2 cellular contexts compared by ENCODE assay signal in the genomic region with DNA sequence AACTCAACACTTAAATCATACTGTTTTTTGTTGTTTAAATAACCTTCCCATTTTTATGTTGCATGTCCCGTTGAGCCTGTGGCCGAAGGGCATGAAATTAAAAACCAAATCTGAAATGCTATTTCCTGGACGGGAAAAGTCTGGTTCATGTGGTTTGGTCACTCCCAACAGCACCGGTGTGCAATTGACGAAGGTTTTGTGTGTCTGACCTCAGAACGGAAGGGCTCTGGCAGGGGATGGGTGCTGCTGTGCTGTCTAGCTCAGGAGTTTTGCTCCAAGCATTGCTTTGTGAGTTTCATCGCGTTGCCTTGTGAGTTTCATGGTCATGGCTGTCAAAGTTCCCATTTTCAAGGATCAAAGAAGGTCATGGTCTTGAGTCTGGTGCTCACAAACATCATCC.
TF ChIP-seq lines count a peak whose summit lies in the region.

No MANE protein-coding gene starts in this region.

TF ChIP-seq in IMR-90, 13 proteins besides CTCF, POLR2A, EP300 and RAD21:
- TF ChIP-seq MAZ (IDR thresholded peaks at IDR 0.05; ENCODE audit: borderline replicate concordance, low read depth, low read length) (no peak), SMC3 (IDR thresholded peaks at IDR 0.05; ENCODE audit: low read depth, low read length) (no peak), CEBPB (IDR thresholded peaks at IDR 0.05; ENCODE audit: low read depth, low read length) (no peak), RCOR1 (IDR thresholded peaks at IDR 0.05; ENCODE audit: insufficient replicate concordance, low read length) (no peak), ELK1 (IDR thresholded peaks at IDR 0.05; ENCODE audit: borderline replicate concordance, low read depth, low read length) (no peak), MAFK (IDR thresholded peaks at IDR 0.05; ENCODE audit: low read depth, low read length) (no peak), MXI1 (IDR thresholded peaks at IDR 0.05; ENCODE audit: borderline replicate concordance, low read depth, low read length) (no peak), BHLHE40 (IDR thresholded peaks at IDR 0.05; ENCODE audit: low read depth, low read length) (no peak), USF2 (IDR thresholded peaks at IDR 0.05; ENCODE audit: low read depth, low read length) (no peak), FOS (IDR thresholded peaks at IDR 0.05; ENCODE audit: low read depth, low read length) (no peak), RFX5 (IDR thresholded peaks at IDR 0.05; ENCODE audit: low read depth, low read length) (no peak)

TF ChIP-seq in GM23338, 12 proteins besides CTCF, POLR2A, EP300 and RAD21:
- TF ChIP-seq CREB1 (CRISPR knock-in tag; IDR thresholded peaks at IDR 0.05; ENCODE audit: low read depth) (no peak), NANOG (IDR thresholded peaks at IDR 0.05; ENCODE audit: borderline replicate concordance) (no peak), ETS1 (IDR thresholded peaks at IDR 0.05) (no peak), EZH2 (IDR thresholded peaks at IDR 0.05; ENCODE audit: low read depth, unreplicated experiment) (no peak), ZNF114 (CRISPR knock-in tag; IDR thresholded peaks at IDR 0.05) (no peak), ZNF331 (CRISPR knock-in tag; IDR thresholded peaks at IDR 0.05; ENCODE audit: low read depth) (no peak), EZH2phosphoT487 (IDR thresholded peaks at IDR 0.05; ENCODE audit: unreplicated experiment) (no peak), POLR2AphosphoS5 (IDR thresholded peaks at IDR 0.05; ENCODE audit: low read depth) (no peak), REST (IDR thresholded peaks at IDR 0.05; ENCODE audit: unreplicated experiment) (no peak)
